In genomic region chr11:29956076-29956556, GRCh38 we compare ENCODE assay signal across 29 cellular contexts.
"Had no signal": no experiment of that assay in that cellular context is flagged by ENCODE, and none has a peak within 500 bp of the region (broad histone marks: within the 10 kb centered on the region; RNA-seq: fewer than 3 reads in every experiment).

No MANE protein-coding gene starts in this region.

- ATAC-seq: activated CD4-positive, CD25-positive, alpha-beta regulatory T cell treated with anti-CD3 and anti-CD28 coated beads, Interleukin-2, amount 50 U/mL, for 24 hours; activated CD8-positive, alpha-beta T cell treated with anti-CD3 and anti-CD28 coated beads for 36 hours; activated T-cell treated with anti-CD3 and anti-CD28 coated beads, Interleukin-2, amount 50 U/mL, for 4 hours; activated T-helper 17 cell treated with anti-CD3 and anti-CD28 coated beads, Interleukin-2, amount 50 U/mL, for 72 hours; foreskin keratinocyte; gastroesophageal sphincter; heart right ventricle; T-helper 17 cell had no signal

- H3K27ac ChIP-seq: brain microvascular endothelial cell, coronary artery, dorsolateral prefrontal cortex, esophagus muscularis mucosa, foreskin keratinocyte, gastroesophageal sphincter, heart right ventricle, WERI-Rb-1 had no signal

- DNase-seq: activated B cell treated with CpG ODN at 0.5 μM for 24 hours; activated CD4-positive, alpha-beta T cell treated with anti-CD3 and anti-CD28 coated beads for 48 hours; activated CD4-positive, alpha-beta T cell treated with anti-CD3 and anti-CD28 coated beads, Interleukin-2, amount 50 U/mL, for 1 hour; activated CD4-positive, alpha-beta T cell treated with anti-CD3 and anti-CD28 coated beads, Interleukin-2, amount 50 U/mL, for 48 hours; activated CD8-positive, alpha-beta memory T cell treated with anti-CD3 and anti-CD28 coated beads for 24 hours; activated CD8-positive, alpha-beta T cell treated with anti-CD3 and anti-CD28 coated beads for 36 hours; activated effector memory CD4-positive, alpha-beta T cell treated with Interleukin-2 at 50 U/mL for 16 hours; activated gamma-delta T cell treated with Interleukin-2 at 50 U/mL for 16 hours; activated naive CD4-positive, alpha-beta T cell treated with anti-CD3 and anti-CD28 coated beads, Interleukin-2, amount 50 U/mL, for 16 hours; activated naive CD4-positive, alpha-beta T cell treated with Interleukin-2 at 50 U/mL for 16 hours; activated T-cell treated with anti-CD3 and anti-CD28 coated beads, Interleukin-2, amount 50 U/mL, for 4 hours; amniotic stem cell; anterior cingulate cortex; brain microvascular endothelial cell; dorsolateral prefrontal cortex; effector memory CD4-positive, alpha-beta T cell; endodermal cell; foreskin keratinocyte; heart right ventricle; T-helper 17 cell; T1000 had no signal

- H3K9me3 ChIP-seq: esophagus muscularis mucosa, gastroesophageal sphincter had no signal

- H3K27me3 ChIP-seq: brain microvascular endothelial cell, dorsolateral prefrontal cortex, esophagus muscularis mucosa, foreskin keratinocyte, gastroesophageal sphincter, heart right ventricle had no signal

- H3K4me1 ChIP-seq: esophagus muscularis mucosa, foreskin keratinocyte, gastroesophageal sphincter had no signal

- H3K4me3 ChIP-seq: coronary artery, dorsolateral prefrontal cortex, esophagus muscularis mucosa, gastroesophageal sphincter, heart right ventricle had no signal

- H3K36me3 ChIP-seq: brain microvascular endothelial cell, esophagus muscularis mucosa, gastroesophageal sphincter, heart right ventricle, WERI-Rb-1 had no signal

- FAIRE-seq: astrocyte, bronchial epithelial cell had no signal
